14 cellular contexts compared by ENCODE assay signal in genomic region chr2:75800456-75800855, GRCh38.
DNase-seq lines count a peak whose midpoint lies in the region; ATAC-seq and TF ChIP-seq lines count a peak whose summit lies in the region.
"Had no signal": no experiment of that assay in that cellular context is flagged by ENCODE, and none has a peak within 500 bp of the region (broad histone marks: within the 10 kb centered on the region; RNA-seq: fewer than 3 reads in every experiment).

No MANE protein-coding gene starts in this region.

- H3K36me3 Mint-ChIP-seq in osteocyte (ENCODE audit: unreplicated experiment): no peaks in the 10 kb centered on the region

- DNase-seq in H4 (ENCODE audit: low spot score): no peak
- DNase-seq in osteocyte (ENCODE audit: extremely low spot score, unreplicated experiment): no peak
- DNase-seq in posterior vena cava (ENCODE audit: low spot score): no peak
- no peak for DNase-seq in NCI-H2196 treated with DMSO at 0.1 percent for 48 hours (lab: John Stamatoyannopoulos, UW; ENCODE audit: unreplicated experiment)
- DNase-seq: activated CD4-positive, alpha-beta T cell treated with anti-CD3 and anti-CD28 coated beads for 48 hours; COR-L47; mesendoderm; NCI-H1092 treated with DMSO at 0.1 percent for 48 hours had no signal

- H3K27ac Mint-ChIP-seq in osteocyte (ENCODE audit: unreplicated experiment): no peak overlapping the region

- no peaks in the 10 kb centered on the region for H3K4me1 Mint-ChIP-seq in osteocyte (ENCODE audit: unreplicated experiment)

- intact Hi-C loops in posterior vena cava (cut with DNase I): no loop called here

- peak overlapping the region; percentile 70 for H3K27ac ChIP-seq in VCaP
- H3K27ac ChIP-seq: epithelial cell of prostate, parathyroid adenoma had no signal

- peaks cover 16% of the 10 kb centered on the region for H3K27me3 Mint-ChIP-seq in osteocyte (ENCODE audit: unreplicated experiment)

- no peaks in the 10 kb centered on the region for H3K9me3 Mint-ChIP-seq in osteocyte (ENCODE audit: unreplicated experiment)

- no peak overlapping the region for H3K4me3 Mint-ChIP-seq in osteocyte (ENCODE audit: unreplicated experiment)

- no peak for TF ChIP-seq CTCF in VCaP (conservative IDR thresholded peaks at IDR 0.05)
- TF ChIP-seq CTCF in osteocyte (IDR thresholded peaks at IDR 0.05): no peak

- ATAC-seq in GM19025 (IDR thresholded peaks at IDR 0.05; ENCODE audit: low read depth, unreplicated experiment): peak; percentile 71
- peak; percentile 65 for ATAC-seq in GM21619 (IDR thresholded peaks at IDR 0.05; ENCODE audit: unreplicated experiment)
- ATAC-seq in HG03064 (IDR thresholded peaks at IDR 0.05; ENCODE audit: low read depth, unreplicated experiment): peak; percentile 78
